In the genomic region with DNA sequence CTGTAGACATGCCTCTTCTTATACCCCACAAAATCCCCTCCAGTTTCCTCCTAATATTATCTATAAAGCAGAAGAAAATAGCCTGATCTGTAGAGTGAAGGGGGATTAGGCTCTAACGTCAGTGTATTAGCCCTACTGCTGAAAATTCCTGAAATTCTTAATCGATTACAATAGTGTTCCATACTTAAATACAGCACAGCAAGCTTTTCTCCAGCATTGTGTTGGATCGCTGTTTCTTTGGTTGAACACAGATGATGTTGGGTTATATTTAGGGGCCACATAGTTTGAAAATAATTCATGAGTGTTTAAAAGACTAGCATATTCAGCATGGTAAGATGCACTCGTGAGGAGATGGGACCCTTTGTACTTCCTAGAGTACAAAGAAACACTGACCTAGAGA, we compare ENCODE assay signal across 15 cellular contexts. TPM values are rescaled to one million over a fixed set of nuclear protein-coding genes. Genes with fewer than 3 reads are reported as not detected.
DNase-seq lines count a peak whose midpoint lies in the region; ATAC-seq and TF ChIP-seq lines count a peak whose summit lies in the region.
"Had no signal": no experiment of that assay in that cellular context is flagged by ENCODE, and none has a peak within 500 bp of the region (broad histone marks: within the 10 kb centered on the region; RNA-seq: fewer than 3 reads in every experiment).

No MANE protein-coding gene starts in this region.

- no peak overlapping the region for H3K4me3 Mint-ChIP-seq in endothelial cell (ENCODE audit: unreplicated experiment)
- H3K4me3 Mint-ChIP-seq: activated CD8-positive, alpha-beta memory T cell treated with anti-CD3 and anti-CD28 coated beads, Interleukin-2, amount 10 ng/mL, durations not matched to agents 7 days and 5 days; activated naive CD8-positive, alpha-beta T cell had no signal

- H3K27ac Mint-ChIP-seq in endothelial cell (ENCODE audit: unreplicated experiment): peak overlapping the region; percentile 77
- H3K27ac Mint-ChIP-seq: activated CD8-positive, alpha-beta memory T cell treated with anti-CD3 and anti-CD28 coated beads, Interleukin-2, amount 10 ng/mL, durations not matched to agents 7 days and 5 days; activated naive CD8-positive, alpha-beta T cell had no signal

- no peak for TF ChIP-seq CTCF in endothelial cell (IDR thresholded peaks at IDR 0.05; ENCODE audit: unreplicated experiment)

- no peak for ATAC-seq in HG02884 (IDR thresholded peaks at IDR 0.05; ENCODE audit: unreplicated experiment)
- ATAC-seq: activated CD8-positive, alpha-beta memory T cell treated with anti-CD3 and anti-CD28 coated beads, Interleukin-2, amount 10 ng/mL, durations not matched to agents 7 days and 5 days; mucosa of descending colon had no signal

- DNase-seq in AG20443 (ENCODE audit: low spot score) (peak; percentile 35), endothelial cell (ENCODE audit: low spot score) (no peak), myocyte (ENCODE audit: low read depth) (peak; percentile 65), SHP77 treated with DMSO at 0.1 percent for 48 hours (lab: John Stamatoyannopoulos, UW) (no peak), T-helper 1 cell (no peak)
- no peak for DNase-seq in stimulated activated CD8-positive, alpha-beta memory T cell treated with anti-CD3 and anti-CD28 coated beads, Interleukin-4, amount 100 ng/mL, for 48 hours
- DNase-seq: activated CD8-positive, alpha-beta memory T cell treated with anti-CD3 and anti-CD28 coated beads, Interleukin-2, amount 10 ng/mL, durations not matched to agents 7 days and 5 days; DMS79; mucosa of descending colon; NCI-H1048; NCI-H2171; stimulated activated CD4-positive, alpha-beta T cell treated with anti-CD3 and anti-CD28 coated beads, Interleukin-15, amount 100 ng/mL, for 24 hours had no signal

- no peak for TF ChIP-seq EP300 in Ishikawa (IDR thresholded peaks at IDR 0.05; ENCODE audit: borderline replicate concordance)

- H3K27me3 Mint-ChIP-seq in endothelial cell (ENCODE audit: unreplicated experiment): no peaks in the 10 kb centered on the region
- H3K27me3 Mint-ChIP-seq: activated CD8-positive, alpha-beta memory T cell treated with anti-CD3 and anti-CD28 coated beads, Interleukin-2, amount 10 ng/mL, durations not matched to agents 7 days and 5 days; activated naive CD8-positive, alpha-beta T cell had no signal

- no peak for TF ChIP-seq RAD21 in Ishikawa (IDR thresholded peaks at IDR 0.05; ENCODE audit: low read depth)

- peaks cover 26% of the 10 kb centered on the region for H3K36me3 Mint-ChIP-seq in endothelial cell (ENCODE audit: low read depth, unreplicated experiment)

- H3K9me3 Mint-ChIP-seq in endothelial cell (ENCODE audit: unreplicated experiment): no peaks in the 10 kb centered on the region

- H3K4me1 Mint-ChIP-seq in endothelial cell (ENCODE audit: unreplicated experiment): peaks cover 9% of the 10 kb centered on the region

TF ChIP-seq in Ishikawa, 13 proteins besides CTCF, POLR2A, EP300 and RAD21:
- TF ChIP-seq MAX (IDR thresholded peaks at IDR 0.05): no peak
- TF ChIP-seq TCF12 (IDR thresholded peaks at IDR 0.05; ENCODE audit: low read depth): no peak
- TF ChIP-seq, protein P1, sequence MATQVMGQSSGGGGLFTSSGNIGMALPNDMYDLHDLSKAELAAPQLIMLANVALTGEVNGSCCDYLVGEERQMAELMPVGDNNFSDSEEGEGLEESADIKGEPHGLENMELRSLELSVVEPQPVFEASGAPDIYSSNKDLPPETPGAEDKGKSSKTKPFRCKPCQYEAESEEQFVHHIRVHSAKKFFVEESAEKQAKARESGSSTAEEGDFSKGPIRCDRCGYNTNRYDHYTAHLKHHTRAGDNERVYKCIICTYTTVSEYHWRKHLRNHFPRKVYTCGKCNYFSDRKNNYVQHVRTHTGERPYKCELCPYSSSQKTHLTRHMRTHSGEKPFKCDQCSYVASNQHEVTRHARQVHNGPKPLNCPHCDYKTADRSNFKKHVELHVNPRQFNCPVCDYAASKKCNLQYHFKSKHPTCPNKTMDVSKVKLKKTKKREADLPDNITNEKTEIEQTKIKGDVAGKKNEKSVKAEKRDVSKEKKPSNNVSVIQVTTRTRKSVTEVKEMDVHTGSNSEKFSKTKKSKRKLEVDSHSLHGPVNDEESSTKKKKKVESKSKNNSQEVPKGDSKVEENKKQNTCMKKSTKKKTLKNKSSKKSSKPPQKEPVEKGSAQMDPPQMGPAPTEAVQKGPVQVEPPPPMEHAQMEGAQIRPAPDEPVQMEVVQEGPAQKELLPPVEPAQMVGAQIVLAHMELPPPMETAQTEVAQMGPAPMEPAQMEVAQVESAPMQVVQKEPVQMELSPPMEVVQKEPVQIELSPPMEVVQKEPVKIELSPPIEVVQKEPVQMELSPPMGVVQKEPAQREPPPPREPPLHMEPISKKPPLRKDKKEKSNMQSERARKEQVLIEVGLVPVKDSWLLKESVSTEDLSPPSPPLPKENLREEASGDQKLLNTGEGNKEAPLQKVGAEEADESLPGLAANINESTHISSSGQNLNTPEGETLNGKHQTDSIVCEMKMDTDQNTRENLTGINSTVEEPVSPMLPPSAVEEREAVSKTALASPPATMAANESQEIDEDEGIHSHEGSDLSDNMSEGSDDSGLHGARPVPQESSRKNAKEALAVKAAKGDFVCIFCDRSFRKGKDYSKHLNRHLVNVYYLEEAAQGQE (IDR thresholded peaks at IDR 0.05; ENCODE audit: low read depth): no peak
- no peak for TF ChIP-seq TAF1 (IDR thresholded peaks at IDR 0.05; ENCODE audit: low read depth)
- no peak for TF ChIP-seq USF1 (IDR thresholded peaks at IDR 0.05)
- TF ChIP-seq YY1 (IDR thresholded peaks at IDR 0.05; ENCODE audit: low read depth): no peak
- peak; percentile 69 for TF ChIP-seq TEAD4 (IDR thresholded peaks at IDR 0.05)
- no peak for TF ChIP-seq FOXM1 (IDR thresholded peaks at IDR 0.05; ENCODE audit: borderline replicate concordance, low read depth)
TF ChIP-seq in Ishikawa: peak in this region for 1.

RNA-seq across cellular contexts. Expression of gene PIAS1, which starts 52.5 kb away (rescaled TPM):
- total RNA-seq in endothelial cell (ENCODE audit: unreplicated experiment): 67.8 TPM
- total RNA-seq in myocyte: 11.8 and 14.9 TPM in 2 replicates
- polyA plus RNA-seq in myocyte (2012): 11.3 TPM

Comparison
In these comparisons a context has a peak if more than half of its experiments do, and no peak if none do; other contexts are left out.
1. DNase-seq: peak in AG20443 (single experiment) and myocyte (single experiment); none in endothelial cell (single experiment), stimulated activated CD8-positive, alpha-beta memory T cell treated with anti-CD3 and anti-CD28 coated beads, Interleukin-4, amount 100 ng/mL, for 48 hours (single experiment), SHP77 treated with DMSO at 0.1 percent for 48 hours (single experiment) and T-helper 1 cell (0 of 5).